In genomic region chr2:6054394-6054732, GRCh38 we compare ENCODE assay signal across 28 cellular contexts.
A peak's percentile ranks its signal among the peaks of the same experiment; 100 is the strongest.
DNase-seq lines count a peak whose midpoint lies in the region; TF ChIP-seq lines count a peak whose summit lies in the region.
"Had no signal": no experiment of that assay in that cellular context is flagged by ENCODE, and none has a peak within 500 bp of the region (broad histone marks: within the 10 kb centered on the region; RNA-seq: fewer than 3 reads in every experiment).

No MANE protein-coding gene starts in this region.

- H3K27ac Mint-ChIP-seq in MCF 10A (ENCODE audit: low read depth, unreplicated experiment), result no peak overlapping the region
- H3K27ac Mint-ChIP-seq: activated CD4-positive, alpha-beta T cell treated with anti-CD3 and anti-CD28 coated beads, Interleukin-2, amount 10 ng/mL, durations not matched to agents 24 days and 14 days; activated naive CD8-positive, alpha-beta T cell; CD14-positive monocyte; naive thymus-derived CD8-positive, alpha-beta T cell; WTC11 had no signal

- no peak overlapping the region for H3K4me3 Mint-ChIP-seq in MCF 10A (ENCODE audit: unreplicated experiment)
- H3K4me3 Mint-ChIP-seq: activated CD4-positive, alpha-beta T cell treated with anti-CD3 and anti-CD28 coated beads, Interleukin-2, amount 10 ng/mL, durations not matched to agents 24 days and 14 days; activated naive CD8-positive, alpha-beta T cell; CD14-positive monocyte; naive thymus-derived CD8-positive, alpha-beta T cell; WTC11 had no signal

- no peak overlapping the region for H3K27ac ChIP-seq in OCI-LY7 (ENCODE audit: low read depth, low read length, poor library complexity, severe bottlenecking)
- H3K27ac ChIP-seq: ascending aorta, cardiac muscle cell, GM23248, SJSA1, suprapubic skin, upper lobe of left lung had no signal

- H4K20me1 ChIP-seq in OCI-LY7 (ENCODE audit: insufficient read depth, low read length), result no peaks in the 10 kb centered on the region

- no peaks in the 10 kb centered on the region for H3K4me1 ChIP-seq in OCI-LY7 (ENCODE audit: insufficient read depth, low read length, poor library complexity, severe bottlenecking)
- H3K4me1 ChIP-seq in neuron (ENCODE audit: insufficient read depth, low read length), result peaks cover 28% of the 10 kb centered on the region
- H3K4me1 ChIP-seq: ascending aorta, SJSA1, suprapubic skin, upper lobe of left lung had no signal

- H3K9me3 Mint-ChIP-seq in MCF 10A (ENCODE audit: unreplicated experiment), result no peaks in the 10 kb centered on the region
- H3K9me3 Mint-ChIP-seq: activated CD4-positive, alpha-beta T cell treated with anti-CD3 and anti-CD28 coated beads, Interleukin-2, amount 10 ng/mL, durations not matched to agents 24 days and 14 days had no signal

- no TSS peak for BruUV-seq in OCI-LY7 (replicated peaks; lab: Mats Ljungman, UMichigan)
- no TSS peak for BruUV-seq in MCF 10A (replicated peaks; lab: Mats Ljungman, UMichigan)

- H3K9me3 ChIP-seq in OCI-LY7 (ENCODE audit: low read length) (no peaks in the 10 kb centered on the region; the same call in 1 of the 2 replicates), neuron (ENCODE audit: low read length) (no peaks in the 10 kb centered on the region)
- H3K9me3 ChIP-seq: ascending aorta, SJSA1, suprapubic skin, upper lobe of left lung had no signal

- DNase-seq in NCI-H2227 (lab: John Stamatoyannopoulos, UW; ENCODE audit: unreplicated experiment) (peak; percentile 88), NCI-H2227 treated with DMSO at 0.1 percent for 48 hours (lab: John Stamatoyannopoulos, UW) (no peak), NCI-H146 (lab: John Stamatoyannopoulos, UW) (peak; percentile 90), OCI-LY7 (ENCODE audit: low spot score) (no peak), MCF 10A (ENCODE audit: unreplicated experiment) (no peak), SW 1271 (lab: John Stamatoyannopoulos, UW) (no peak), amniotic stem cell (lab: John Stamatoyannopoulos, UW) (no peak)
- DNase-seq: activated CD4-positive, alpha-beta T cell treated with anti-CD3 and anti-CD28 coated beads, Interleukin-2, amount 10 ng/mL, durations not matched to agents 24 days and 14 days; activated effector memory CD4-positive, alpha-beta T cell treated with Interleukin-2 at 50 U/mL for 16 hours; activated T-cell treated with anti-CD3 and anti-CD28 coated beads, Interleukin-2, amount 50 U/mL, for 1 hour; Calu3; effector CD4-positive, alpha-beta T cell; GM23248; hippocampal formation; naive thymus-derived CD8-positive, alpha-beta T cell; NCI-H82; stimulated activated naive CD4-positive, alpha-beta T cell; upper lobe of left lung had no signal

- H3K27me3 Mint-ChIP-seq in MCF 10A (ENCODE audit: insufficient read depth, unreplicated experiment), result no peaks in the 10 kb centered on the region
- H3K27me3 Mint-ChIP-seq: activated CD4-positive, alpha-beta T cell treated with anti-CD3 and anti-CD28 coated beads, Interleukin-2, amount 10 ng/mL, durations not matched to agents 24 days and 14 days; activated naive CD8-positive, alpha-beta T cell had no signal

- H2AFZ ChIP-seq in OCI-LY7 (ENCODE audit: low read length) (0 out of 2 replicates have a peak overlapping the region, but pooled peaks have one; percentile 40), neuron (ENCODE audit: low read depth, low read length) (peak overlapping the region; percentile 29)
- H2AFZ ChIP-seq: GM23248 had no signal

- CTCF ChIA-PET in OCI-LY7 (lab: Charles Lee; ENCODE audit: unreplicated experiment), result interaction anchor here (1.1 kb wide), 1 partner anchor 37 kb away, joined by 4 read pairs; no protein-coding TSS in a partner anchor
- CTCF ChIA-PET in MCF 10A (lab: Yijun Ruan, JAX), result no interaction called here

- no peaks in the 10 kb centered on the region for H3K36me3 ChIP-seq in OCI-LY7 (ENCODE audit: insufficient read depth, low read length)
- H3K36me3 ChIP-seq in neuron (ENCODE audit: insufficient read depth, low read length), result no peaks in the 10 kb centered on the region
- H3K36me3 ChIP-seq: ascending aorta, cardiac muscle cell, SJSA1, suprapubic skin, upper lobe of left lung had no signal

- H3K79me2 ChIP-seq in OCI-LY7 (ENCODE audit: insufficient read depth, low read depth, low read length), result no peaks in the 10 kb centered on the region

- H3K4me3 ChIP-seq in OCI-LY7 (ENCODE audit: low read depth, low read length, poor library complexity, severe bottlenecking), result no peak overlapping the region
- peak overlapping the region; percentile 5 for H3K4me3 ChIP-seq in neuron (ENCODE audit: low read length)
- H3K4me3 ChIP-seq: ascending aorta, cardiac muscle cell, GM23248, K562, lung, SJSA1, suprapubic skin, upper lobe of left lung had no signal

- H3K27me3 ChIP-seq in neuron (ENCODE audit: insufficient read depth, low read length), result no peaks in the 10 kb centered on the region
- H3K27me3 ChIP-seq: ascending aorta, cardiac muscle cell, SJSA1, suprapubic skin, upper lobe of left lung had no signal

- H3K9me2 ChIP-seq in OCI-LY7 (ENCODE audit: insufficient read depth, low read length), result no peaks in the 10 kb centered on the region

- no peak overlapping the region for H3K4me2 ChIP-seq in OCI-LY7 (ENCODE audit: low read length)

- no peaks in the 10 kb centered on the region for H3K36me3 Mint-ChIP-seq in MCF 10A (ENCODE audit: insufficient read depth, unreplicated experiment)
- H3K36me3 Mint-ChIP-seq: activated naive CD8-positive, alpha-beta T cell; CD14-positive monocyte had no signal

- POLR2A ChIA-PET in OCI-LY7 (lab: Charles Lee), result interaction anchor here (0.7 kb wide), 1 partner anchor 1617 kb away, joined by 3 read pairs; no protein-coding TSS in a partner anchor
- POLR2A ChIA-PET in MCF 10A (lab: Yijun Ruan, JAX), result no interaction called here

- intact Hi-C loops in OCI-LY7 (cut with micrococcal nuclease; ENCODE audit: unreplicated experiment), result no loop called here
- intact Hi-C loops in MCF 10A (cut with micrococcal nuclease), result no loop called here

- no peak for TF ChIP-seq CTCF in OCI-LY7 (conservative IDR thresholded peaks at IDR 0.05; ENCODE audit: low read length)
- TF ChIP-seq CTCF in MCF 10A (IDR thresholded peaks at IDR 0.05; ENCODE audit: unreplicated experiment), result no peak

- H3K4me1 Mint-ChIP-seq in MCF 10A (ENCODE audit: insufficient read depth, unreplicated experiment), result no peaks in the 10 kb centered on the region
- H3K4me1 Mint-ChIP-seq: activated CD4-positive, alpha-beta T cell treated with anti-CD3 and anti-CD28 coated beads, Interleukin-2, amount 10 ng/mL, durations not matched to agents 24 days and 14 days; CD14-positive monocyte; naive thymus-derived CD8-positive, alpha-beta T cell; WTC11 had no signal

Comparison
In these comparisons a context has a peak if more than half of its experiments do, and no peak if none do; other contexts are left out.
1. DNase-seq: peak in NCI-H2227 (single experiment) and NCI-H146 (single experiment); none in NCI-H2227 treated with DMSO at 0.1 percent for 48 hours (single experiment), OCI-LY7 (single experiment), MCF 10A (single experiment), SW 1271 (0 of 2) and amniotic stem cell (single experiment).